ENCODE assay signal across 11 cellular contexts in genomic region chr2:213157242-213157641, GRCh38. TPM values are rescaled to one million over a fixed set of nuclear protein-coding genes. Genes with fewer than 3 reads are reported as not detected.
DNase-seq lines count a peak whose midpoint lies in the region; ATAC-seq and TF ChIP-seq lines count a peak whose summit lies in the region.
"Had no signal": no experiment of that assay in that cellular context is flagged by ENCODE, and none has a peak within 500 bp of the region (broad histone marks: within the 10 kb centered on the region; RNA-seq: fewer than 3 reads in every experiment).

No MANE protein-coding gene starts in this region.

- DNase-seq in mesothelial cell of epicardium (ENCODE audit: low spot score in 2 of 2, unreplicated experiment in 2 of 2) (no peak), EL (no peak), Right ventricle myocardium superior (no peak), NCI-H187 treated with DMSO at 0.1 percent for 48 hours (lab: John Stamatoyannopoulos, UW) (no peak), MV-4-11 (lab: John Stamatoyannopoulos, UW) (no peak)
- DNase-seq: activated naive CD8-positive, alpha-beta T cell treated with anti-CD3 and anti-CD28 coated beads, Interleukin-2, amount 10 ng/mL, durations not matched to agents 7 days and 5 days; DND-41; NCI-H446 treated with DMSO at 0.1 percent for 48 hours had no signal

- no peaks in the 10 kb centered on the region for H3K9me3 Mint-ChIP-seq in mesothelial cell of epicardium
- H3K9me3 Mint-ChIP-seq: activated naive CD8-positive, alpha-beta T cell treated with anti-CD3 and anti-CD28 coated beads, Interleukin-2, amount 10 ng/mL, durations not matched to agents 7 days and 5 days had no signal

- H3K4me1 Mint-ChIP-seq in mesothelial cell of epicardium = peaks cover 47% of the 10 kb centered on the region

- TF ChIP-seq CTCF in mesothelial cell of epicardium (IDR thresholded peaks at IDR 0.05; ENCODE audit: unreplicated experiment) = no peak

- intact Hi-C loops in Right ventricle myocardium superior (cut with DNase I) = no loop called here

- no peaks in the 10 kb centered on the region for H3K27me3 Mint-ChIP-seq in mesothelial cell of epicardium (ENCODE audit: low read depth)

- no peak overlapping the region for H3K4me3 Mint-ChIP-seq in mesothelial cell of epicardium
- H3K4me3 Mint-ChIP-seq: activated naive CD8-positive, alpha-beta T cell treated with anti-CD3 and anti-CD28 coated beads, Interleukin-2, amount 10 ng/mL, durations not matched to agents 7 days and 5 days had no signal

- ATAC-seq in GM18868 (IDR thresholded peaks at IDR 0.05; ENCODE audit: unreplicated experiment) = peak; percentile 88
- ATAC-seq in GM21737 (IDR thresholded peaks at IDR 0.05; ENCODE audit: unreplicated experiment) = peak; percentile 51
- peak; percentile 83 for ATAC-seq in HG03432 (IDR thresholded peaks at IDR 0.05; ENCODE audit: unreplicated experiment)
- ATAC-seq in Right ventricle myocardium superior (ENCODE audit: poor library complexity) = no peak

- no peaks in the 10 kb centered on the region for H3K36me3 Mint-ChIP-seq in mesothelial cell of epicardium
- H3K36me3 Mint-ChIP-seq: activated naive CD8-positive, alpha-beta T cell treated with anti-CD3 and anti-CD28 coated beads, Interleukin-2, amount 10 ng/mL, durations not matched to agents 7 days and 5 days had no signal

- H3K27ac Mint-ChIP-seq in mesothelial cell of epicardium = peak overlapping the region; percentile 72
- H3K27ac Mint-ChIP-seq: activated naive CD8-positive, alpha-beta T cell treated with anti-CD3 and anti-CD28 coated beads, Interleukin-2, amount 10 ng/mL, durations not matched to agents 7 days and 5 days had no signal

RNA-seq across cellular contexts. Expression of gene IKZF2, which starts 5.8 kb away (rescaled TPM):
- total RNA-seq in mesothelial cell of epicardium (44.8 to 47.5 TPM (median 44.9 TPM) in 3 replicates), Right ventricle myocardium superior (4.3 TPM)
